In genomic region chr20:3796477-3797225, GRCh38 we compare ENCODE assay signal across 1 cellular context.
TF ChIP-seq lines count a peak whose summit lies in the region.

No MANE protein-coding gene starts in this region.

TF ChIP-seq in H1, 55 proteins besides CTCF, POLR2A, EP300 and RAD21:
- TF ChIP-seq EZH2 (IDR thresholded peaks at IDR 0.05; ENCODE audit: low read depth, low read length, severe bottlenecking) (no peak), SIRT6 (IDR thresholded peaks at IDR 0.05; ENCODE audit: low read length) (no peak), USF2 (IDR thresholded peaks at IDR 0.05; ENCODE audit: low read length) (no peak), CHD1 (IDR thresholded peaks at IDR 0.05; ENCODE audit: low read depth, low read length) (no peak), SAP30 (IDR thresholded peaks at IDR 0.05; ENCODE audit: insufficient read depth, insufficient replicate concordance, low read length) (no peak), E2F6 (IDR thresholded peaks at IDR 0.05) (no peak), KDM4A (IDR thresholded peaks at IDR 0.05; ENCODE audit: low read depth, low read length, severe bottlenecking) (peak; percentile 14), NRF1 (IDR thresholded peaks at IDR 0.05; ENCODE audit: low read depth, low read length) (no peak), PHF8 (conservative IDR thresholded peaks at IDR 0.05; ENCODE audit: low read depth, low read length) (0 out of 2 replicates have a peak, but pooled peaks have one; percentile 16), SRF (IDR thresholded peaks at IDR 0.05; ENCODE audit: low read depth, low read length) (no peak), GABPA (IDR thresholded peaks at IDR 0.05; ENCODE audit: borderline replicate concordance, insufficient read depth, low read length) (no peak)
